In genomic region chr3:195095035-195095703, GRCh38 we compare ENCODE assay signal across 9 cellular contexts.
DNase-seq lines count a peak whose midpoint lies in the region; ATAC-seq and TF ChIP-seq lines count a peak whose summit lies in the region.
"Had no signal": no experiment of that assay in that cellular context is flagged by ENCODE, and none has a peak within 500 bp of the region (broad histone marks: within the 10 kb centered on the region; RNA-seq: fewer than 3 reads in every experiment).

No MANE protein-coding gene starts in this region.

- no peaks in the 10 kb centered on the region for H3K4me1 Mint-ChIP-seq in activated T-helper 1 cell treated with anti-CD3 and anti-CD28 coated beads, Interleukin-12 subunit alpha, Interleukin-12 subunit beta, Interleukin-2, Interleukin-4 antibody, amounts not matched to agents 30 ng/mL and 10 ng/mL and 1 ng/mL, durations not matched to agents 14 hours and 24 hours and 36 hours (ENCODE audit: low read depth)

- peak overlapping the region; percentile 73 for H3K27ac ChIP-seq in Panc1 (ENCODE audit: low read length)
- H3K27ac ChIP-seq: thoracic aorta had no signal

- BruUV-seq in Panc1 (replicated peaks; lab: Mats Ljungman, UMichigan) = no TSS peak

- TF ChIP-seq CTCF in Panc1 (IDR thresholded peaks at IDR 0.05) = no peak

- H3K27me3 ChIP-seq in Panc1 (ENCODE audit: control insufficient read depth, insufficient read depth, low read length) = no peaks in the 10 kb centered on the region

- peaks cover 42% of the 10 kb centered on the region for H3K4me1 ChIP-seq in Panc1 (ENCODE audit: control insufficient read depth, insufficient read depth, low read length)

- no peaks in the 10 kb centered on the region for H3K36me3 Mint-ChIP-seq in activated T-helper 1 cell treated with anti-CD3 and anti-CD28 coated beads, Interleukin-12 subunit alpha, Interleukin-12 subunit beta, Interleukin-2, Interleukin-4 antibody, amounts not matched to agents 30 ng/mL and 10 ng/mL and 1 ng/mL, durations not matched to agents 14 hours and 24 hours and 36 hours (ENCODE audit: low read depth)

- POLR2A ChIA-PET in Panc1 (lab: Charles Lee) = no interaction called here

- intact Hi-C loops in Panc1 (cut with micrococcal nuclease; ENCODE audit: unreplicated experiment) = no loop called here
- intact Hi-C loops in activated T-helper 1 cell treated with anti-CD3 and anti-CD28 coated beads, Interleukin-12 subunit alpha, Interleukin-12 subunit beta, Interleukin-2, Interleukin-4 antibody, amounts not matched to agents 30 ng/mL and 10 ng/mL and 1 ng/mL, durations not matched to agents 14 hours and 24 hours and 36 hours (cut with micrococcal nuclease) = no loop called here

- CTCF ChIA-PET in Panc1 (lab: Charles Lee) = no interaction called here

- ATAC-seq in HG02588 (IDR thresholded peaks at IDR 0.05; ENCODE audit: unreplicated experiment) (peak; percentile 72), Panc1 (peak; percentile 36; the same call in 1 of the 2 replicates)

- no peak overlapping the region for H3K4me3 Mint-ChIP-seq in activated T-helper 1 cell treated with anti-CD3 and anti-CD28 coated beads, Interleukin-12 subunit alpha, Interleukin-12 subunit beta, Interleukin-2, Interleukin-4 antibody, amounts not matched to agents 30 ng/mL and 10 ng/mL and 1 ng/mL, durations not matched to agents 14 hours and 24 hours and 36 hours

- DNase-seq in NCI-H1694 (lab: John Stamatoyannopoulos, UW) = peak; percentile 28
- no peak for DNase-seq in NCI-H1694 treated with DMSO at 0.1 percent for 48 hours (lab: John Stamatoyannopoulos, UW)
- no peak for DNase-seq in Panc1 (ENCODE audit: low read depth, low spot score)
- DNase-seq in retina = peak; percentile 60
- DNase-seq in activated T-helper 1 cell treated with anti-CD3 and anti-CD28 coated beads, Interleukin-12 subunit alpha, Interleukin-12 subunit beta, Interleukin-2, Interleukin-4 antibody, amounts not matched to agents 30 ng/mL and 10 ng/mL and 1 ng/mL, durations not matched to agents 14 hours and 24 hours and 36 hours (ENCODE audit: low spot score) = no peak
- DNase-seq in HT-29 (ENCODE audit: low spot score) = no peak
- no peak for DNase-seq in midbrain (lab: John Stamatoyannopoulos, UW)

- H3K9me3 Mint-ChIP-seq in activated T-helper 1 cell treated with anti-CD3 and anti-CD28 coated beads, Interleukin-12 subunit alpha, Interleukin-12 subunit beta, Interleukin-2, Interleukin-4 antibody, amounts not matched to agents 30 ng/mL and 10 ng/mL and 1 ng/mL, durations not matched to agents 14 hours and 24 hours and 36 hours = no peaks in the 10 kb centered on the region

- H3K36me3 ChIP-seq in Panc1 (ENCODE audit: control insufficient read depth, insufficient read depth, low read length) = no peaks in the 10 kb centered on the region
- H3K36me3 ChIP-seq: thoracic aorta had no signal

- H3K27ac Mint-ChIP-seq in activated T-helper 1 cell treated with anti-CD3 and anti-CD28 coated beads, Interleukin-12 subunit alpha, Interleukin-12 subunit beta, Interleukin-2, Interleukin-4 antibody, amounts not matched to agents 30 ng/mL and 10 ng/mL and 1 ng/mL, durations not matched to agents 14 hours and 24 hours and 36 hours = no peak overlapping the region

- peaks cover 2% of the 10 kb centered on the region for H3K27me3 Mint-ChIP-seq in activated T-helper 1 cell treated with anti-CD3 and anti-CD28 coated beads, Interleukin-12 subunit alpha, Interleukin-12 subunit beta, Interleukin-2, Interleukin-4 antibody, amounts not matched to agents 30 ng/mL and 10 ng/mL and 1 ng/mL, durations not matched to agents 14 hours and 24 hours and 36 hours (ENCODE audit: insufficient read depth)

- in situ Hi-C loops in Panc1 (cut with HindIII; ENCODE audit: low pct_unique_long_range_greater_than_20kb, low sequenced_read_pairs) = no loop called here

- H3K4me3 ChIP-seq in Panc1 (ENCODE audit: low read depth in 2 of 2, low read length in 2 of 2) = no peak overlapping the region
- H3K4me3 ChIP-seq: thoracic aorta had no signal

- H3K9me3 ChIP-seq in Panc1 (ENCODE audit: control insufficient read depth, insufficient read depth, low read depth, low read length) = no peaks in the 10 kb centered on the region
- H3K9me3 ChIP-seq: thoracic aorta had no signal

Comparison
In these comparisons a context has a peak if more than half of its experiments do, and no peak if none do; other contexts are left out.
1. DNase-seq: peak in NCI-H1694 (single experiment) and retina (single experiment); none in NCI-H1694 treated with DMSO at 0.1 percent for 48 hours (single experiment), Panc1 (single experiment), activated T-helper 1 cell treated with anti-CD3 and anti-CD28 coated beads, Interleukin-12 subunit alpha, Interleukin-12 subunit beta, Interleukin-2, Interleukin-4 antibody, amounts not matched to agents 30 ng/mL and 10 ng/mL and 1 ng/mL, durations not matched to agents 14 hours and 24 hours and 36 hours (single experiment), HT-29 (single experiment) and midbrain (single experiment).